ENCODE assay signal across 8 cellular contexts in genomic region chr5:68252678-68253520, GRCh38. TPM values are rescaled to one million over a fixed set of nuclear protein-coding genes. Genes with fewer than 3 reads are reported as not detected.
DNase-seq lines count a peak whose midpoint lies in the region; ATAC-seq and TF ChIP-seq lines count a peak whose summit lies in the region.

No MANE protein-coding gene starts in this region.

- H3K27ac Mint-ChIP-seq in Caco-2 (ENCODE audit: unreplicated experiment) (no peak overlapping the region), chondrocyte (ENCODE audit: unreplicated experiment) (peak overlapping the region; percentile 76)

- intact Hi-C loops in Caco-2 (cut with micrococcal nuclease; ENCODE audit: unreplicated experiment) = loop anchor here (1.0 kb wide), 2 partner anchors 760 to 1007 kb away; no protein-coding TSS in a partner anchor

- no peaks in the 10 kb centered on the region for H3K27me3 ChIP-seq in Caco-2 (replicated peaks; ENCODE audit: control insufficient read depth, insufficient read depth, low read length)

- no peak overlapping the region for H3K4me3 ChIP-seq in Caco-2 (ENCODE audit: low read depth, low read length)

- H3K4me1 Mint-ChIP-seq in Caco-2 (ENCODE audit: low read depth, unreplicated experiment) (peaks cover 34% of the 10 kb centered on the region), chondrocyte (ENCODE audit: low read depth) (peaks cover 91% of the 10 kb centered on the region)

- TF ChIP-seq CTCF in Caco-2 (IDR thresholded peaks at IDR 0.05; ENCODE audit: insufficient read depth in 1 of 2, low read depth in 1 of 2, low read length in 1 of 2, severe bottlenecking in 1 of 2, unreplicated experiment in 1 of 2) (peak; percentile 82 to 87), chondrocyte (IDR thresholded peaks at IDR 0.05) (peak; percentile 91)

- peak; percentile 66 to 74 for DNase-seq in Caco-2
- peak; percentile 68 for DNase-seq in LHCN-M2 (ENCODE audit: low read depth)
- DNase-seq in T follicular helper cell (ENCODE audit: low read depth) = peak; percentile 19
- no peak for DNase-seq in chondrocyte (ENCODE audit: low spot score)
- peak; percentile 66 for DNase-seq in kidney glomerular epithelial cell (lab: John Stamatoyannopoulos, UW)
- DNase-seq in stimulated activated CD4-positive, alpha-beta T cell treated with anti-CD3 and anti-CD28 coated beads, Interleukin-2, amount 100 ng/mL, for 4 hours (ENCODE audit: low read depth) = peak; percentile 33

- POLR2A ChIA-PET in Caco-2 (lab: Charles Lee) = no interaction called here

- peak; percentile 67 for ATAC-seq in GM19452 (IDR thresholded peaks at IDR 0.05; ENCODE audit: unreplicated experiment)
- ATAC-seq in HG02970 (IDR thresholded peaks at IDR 0.05; ENCODE audit: low FRiP score, unreplicated experiment) = no peak

- no peaks in the 10 kb centered on the region for H3K9me3 ChIP-seq in Caco-2

- H3K9me3 Mint-ChIP-seq in Caco-2 (ENCODE audit: unreplicated experiment) (no peaks in the 10 kb centered on the region), chondrocyte (ENCODE audit: low read depth) (no peaks in the 10 kb centered on the region)

- BruUV-seq in Caco-2 (replicated peaks; lab: Mats Ljungman, UMichigan) = no TSS peak

- no peaks in the 10 kb centered on the region for H3K27me3 Mint-ChIP-seq in Caco-2 (ENCODE audit: insufficient read depth, unreplicated experiment)
- H3K27me3 Mint-ChIP-seq in chondrocyte (ENCODE audit: low read depth) = no peaks in the 10 kb centered on the region

- H3K4me3 Mint-ChIP-seq in Caco-2 (ENCODE audit: unreplicated experiment) (no peak overlapping the region), chondrocyte (ENCODE audit: unreplicated experiment) (peak overlapping the region; percentile 21)

- peaks cover 1% of the 10 kb centered on the region; the same call in 1 of the 2 replicates for H3K36me3 ChIP-seq in Caco-2 (ENCODE audit: control insufficient read depth, insufficient read depth, low read length)

- H3K4me1 ChIP-seq in Caco-2 = 0 out of 2 replicates have a peak, but pooled peaks cover 8% of the 10 kb centered on the region

- H3K36me3 Mint-ChIP-seq in Caco-2 (ENCODE audit: insufficient read depth, unreplicated experiment) (peaks cover 25% of the 10 kb centered on the region), chondrocyte (ENCODE audit: low read depth) (peaks cover 2% of the 10 kb centered on the region)

- CTCF ChIA-PET in Caco-2 (lab: Charles Lee) = interaction anchor here (0.7 to 1.5 kb wide), 4 partner anchors 28 to 1006 kb away, joined by 3 to 8 read pairs (median 6); partner anchors contain the start of gene PIK3R1

RNA-seq across cellular contexts. Expression of gene PIK3R1, which starts 37.3 kb away (rescaled TPM):
- total RNA-seq in Caco-2 (2022) (47.8 and 54.6 TPM in 2 replicates), LHCN-M2 (2014; rRNA removed) (11.0 and 16.5 TPM in 2 replicates), chondrocyte (56.2 to 63.1 TPM (median 60.7 TPM) in 3 replicates)
- polyA plus RNA-seq in LHCN-M2 (2012) = 3.4 TPM
